8 cellular contexts compared by ENCODE assay signal in the genomic region with DNA sequence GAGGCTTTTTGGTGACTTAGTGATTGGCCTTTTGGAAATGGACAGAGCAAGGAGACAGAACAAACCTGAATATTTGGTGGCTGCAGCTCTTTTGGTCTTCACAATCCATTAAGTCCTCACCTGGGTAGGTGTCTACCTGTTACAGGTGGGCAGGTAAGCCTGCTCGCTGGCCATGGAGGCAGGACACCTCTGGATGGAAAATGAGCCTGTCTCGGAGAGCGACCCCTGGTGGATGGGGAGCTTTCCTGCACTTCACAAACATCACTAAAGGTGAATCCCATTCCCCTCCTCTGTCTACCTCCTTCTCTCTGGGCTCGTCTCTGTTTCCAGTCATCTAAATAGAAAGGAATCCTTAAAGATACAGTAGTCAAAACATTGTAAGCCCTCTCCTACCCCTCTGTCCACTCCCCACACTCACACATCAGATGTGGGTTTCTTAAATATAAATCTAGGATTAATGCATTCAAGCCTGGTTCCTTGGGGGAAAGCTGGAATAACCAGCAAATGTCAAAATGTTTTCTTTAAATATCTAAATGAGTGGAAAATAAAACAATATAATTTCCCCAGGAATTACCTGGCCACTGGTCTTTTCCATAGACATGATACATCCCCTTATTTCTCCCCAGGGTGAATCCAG.
DNase-seq lines count a peak whose midpoint lies in the region; ATAC-seq lines count a peak whose summit lies in the region.

No MANE protein-coding gene starts in this region.

- H3K4me1 Mint-ChIP-seq in activated T-helper 1 cell treated with anti-CD3 and anti-CD28 coated beads, Interleukin-12 subunit alpha, Interleukin-12 subunit beta, Interleukin-2, Interleukin-4 antibody, amounts not matched to agents 30 ng/mL and 10 ng/mL and 1 ng/mL, durations not matched to agents 14 hours and 24 hours and 36 hours (ENCODE audit: low read depth): no peaks in the 10 kb centered on the region

- H3K4me3 Mint-ChIP-seq in activated T-helper 1 cell treated with anti-CD3 and anti-CD28 coated beads, Interleukin-12 subunit alpha, Interleukin-12 subunit beta, Interleukin-2, Interleukin-4 antibody, amounts not matched to agents 30 ng/mL and 10 ng/mL and 1 ng/mL, durations not matched to agents 14 hours and 24 hours and 36 hours: no peak overlapping the region

- no peak overlapping the region for H3K27ac Mint-ChIP-seq in activated T-helper 1 cell treated with anti-CD3 and anti-CD28 coated beads, Interleukin-12 subunit alpha, Interleukin-12 subunit beta, Interleukin-2, Interleukin-4 antibody, amounts not matched to agents 30 ng/mL and 10 ng/mL and 1 ng/mL, durations not matched to agents 14 hours and 24 hours and 36 hours

- intact Hi-C loops in activated T-helper 1 cell treated with anti-CD3 and anti-CD28 coated beads, Interleukin-12 subunit alpha, Interleukin-12 subunit beta, Interleukin-2, Interleukin-4 antibody, amounts not matched to agents 30 ng/mL and 10 ng/mL and 1 ng/mL, durations not matched to agents 14 hours and 24 hours and 36 hours (cut with micrococcal nuclease): loop anchor here (1.0 kb wide), 3 partner anchors 52 to 206 kb away; no protein-coding TSS in a partner anchor

- H3K27me3 Mint-ChIP-seq in activated T-helper 1 cell treated with anti-CD3 and anti-CD28 coated beads, Interleukin-12 subunit alpha, Interleukin-12 subunit beta, Interleukin-2, Interleukin-4 antibody, amounts not matched to agents 30 ng/mL and 10 ng/mL and 1 ng/mL, durations not matched to agents 14 hours and 24 hours and 36 hours (ENCODE audit: insufficient read depth): no peaks in the 10 kb centered on the region

- no peaks in the 10 kb centered on the region for H3K9me3 Mint-ChIP-seq in activated T-helper 1 cell treated with anti-CD3 and anti-CD28 coated beads, Interleukin-12 subunit alpha, Interleukin-12 subunit beta, Interleukin-2, Interleukin-4 antibody, amounts not matched to agents 30 ng/mL and 10 ng/mL and 1 ng/mL, durations not matched to agents 14 hours and 24 hours and 36 hours

- no peak for ATAC-seq in activated CD4-positive, CD25-positive, alpha-beta regulatory T cell treated with anti-CD3 and anti-CD28 coated beads, Interleukin-2, amount 50 U/mL, for 24 hours
- ATAC-seq in GM18873 (IDR thresholded peaks at IDR 0.05; ENCODE audit: low FRiP score, unreplicated experiment): no peak

- H3K36me3 Mint-ChIP-seq in activated T-helper 1 cell treated with anti-CD3 and anti-CD28 coated beads, Interleukin-12 subunit alpha, Interleukin-12 subunit beta, Interleukin-2, Interleukin-4 antibody, amounts not matched to agents 30 ng/mL and 10 ng/mL and 1 ng/mL, durations not matched to agents 14 hours and 24 hours and 36 hours (ENCODE audit: low read depth): no peaks in the 10 kb centered on the region

- peak in 3 of 4 experiments; percentile 12 to 14 (median 12) for DNase-seq in activated CD4-positive, CD25-positive, alpha-beta regulatory T cell (lab: John Stamatoyannopoulos, UW)
- peak; percentile 48 for DNase-seq in OCI-M1 (lab: John Stamatoyannopoulos, UW)
- DNase-seq in activated T-helper 1 cell treated with anti-CD3 and anti-CD28 coated beads, Interleukin-12 subunit alpha, Interleukin-12 subunit beta, Interleukin-2, Interleukin-4 antibody, amounts not matched to agents 30 ng/mL and 10 ng/mL and 1 ng/mL, durations not matched to agents 14 hours and 24 hours and 36 hours (ENCODE audit: low spot score): peak; percentile 12
- DNase-seq in iPS-NIHi7 (ENCODE audit: extremely low spot score): peak; percentile 89
- DNase-seq in stimulated activated CD8-positive, alpha-beta memory T cell treated with anti-CD3 and anti-CD28 coated beads, Interleukin-15, amount 100 ng/mL, for 24 hours (ENCODE audit: low read depth): peak; percentile 6
- no peak for DNase-seq in epidermal melanocyte (ENCODE audit: insufficient read length, low spot score)
